Comparison of ENCODE assay signal across 1 cellular context in the genomic region with DNA sequence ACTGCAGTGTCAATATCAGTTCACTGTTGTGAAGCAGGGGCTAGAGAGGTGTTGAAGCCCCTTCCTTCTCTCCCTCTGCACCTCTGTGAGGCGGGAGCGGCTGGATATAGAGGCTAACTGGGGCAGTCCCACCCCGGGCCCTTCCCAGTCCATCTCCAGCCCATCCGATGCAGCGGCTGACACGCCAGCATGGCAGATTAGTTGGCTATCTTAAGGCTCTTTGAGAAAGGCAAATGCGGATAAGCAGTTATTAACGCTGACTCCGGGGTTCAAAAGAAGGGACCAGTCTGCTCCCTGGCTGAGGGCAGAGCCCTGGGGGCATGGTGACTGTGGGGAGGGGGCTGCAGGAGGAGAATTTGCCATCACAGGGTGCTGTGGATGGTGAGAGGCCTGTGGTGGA.
A peak's percentile ranks its signal among the peaks of the same experiment; 100 is the strongest.
TF ChIP-seq lines count a peak whose summit lies in the region.

No MANE protein-coding gene starts in this region.

TF ChIP-seq in H1, 55 proteins besides CTCF, POLR2A, EP300 and RAD21 (continued from another document):
- no peak for TF ChIP-seq KDM4A (IDR thresholded peaks at IDR 0.05; ENCODE audit: low read depth, low read length, severe bottlenecking)
- TF ChIP-seq RFX5 (IDR thresholded peaks at IDR 0.05; ENCODE audit: borderline replicate concordance, low read depth, low read length) = no peak
- peak; percentile 26; the same call in 1 of the 2 replicates for TF ChIP-seq SUZ12 (IDR thresholded peaks at IDR 0.05; ENCODE audit: low read length)
